In genomic region chr12:6016756-6017155, GRCh38 we compare ENCODE assay signal across 30 cellular contexts.
"Had no signal": no experiment of that assay in that cellular context is flagged by ENCODE, and none has a peak within 500 bp of the region (broad histone marks: within the 10 kb centered on the region; RNA-seq: fewer than 3 reads in every experiment).

No MANE protein-coding gene starts in this region.

- H3K27me3 ChIP-seq: ovary, right lobe of liver, sigmoid colon, stomach, thyroid gland, tibial nerve, upper lobe of left lung, uterus had no signal

- H3K4me1 ChIP-seq: parathyroid adenoma, psoas muscle, right lobe of liver, sigmoid colon, stomach, thyroid gland, tibial nerve, upper lobe of left lung, uterus had no signal

- H3K79me2 ChIP-seq: parathyroid adenoma had no signal

- H3K4me3 Mint-ChIP-seq: naive B cell; naive thymus-derived CD8-positive, alpha-beta T cell; natural killer cell treated with Interleukin-12 subunit alpha and Interleukin-12 subunit beta and Interleukin-15 and Interleukin-18, amount 100 ng/mL, for 72 hours; nephron progenitor cell; neural crest cell; stimulated activated memory B cell treated with anti-CD40 and anti-IgM and Interleukin-4, amounts not matched to agents 10 μg/mL and 1 μg/mL and 100 μg/mL, for 72 hours; stimulated activated naive CD8-positive, alpha-beta T cell treated with anti-CD3 and anti-CD28 coated beads, Interleukin-15, Interleukin-2, amounts not matched to agents 100 ng/mL and 50 ng/mL, for 24 hours had no signal

- H3K9me3 Mint-ChIP-seq: naive B cell; naive thymus-derived CD8-positive, alpha-beta T cell; natural killer cell treated with Interleukin-12 subunit alpha and Interleukin-12 subunit beta and Interleukin-15 and Interleukin-18, amount 100 ng/mL, for 72 hours; nephron progenitor cell; neural crest cell; stimulated activated memory B cell treated with anti-CD40 and anti-IgM and Interleukin-4, amounts not matched to agents 10 μg/mL and 1 μg/mL and 100 μg/mL, for 72 hours; stimulated activated naive CD8-positive, alpha-beta T cell treated with anti-CD3 and anti-CD28 coated beads, Interleukin-15, Interleukin-2, amounts not matched to agents 100 ng/mL and 50 ng/mL, for 24 hours had no signal

- DNase-seq: naive B cell; naive thymus-derived CD8-positive, alpha-beta T cell; nephron progenitor cell; nucleus accumbens; ovary; posterior cingulate gyrus; psoas muscle; right cardiac atrium; right lobe of liver; sigmoid colon; small intestine; stimulated activated CD4-positive, alpha-beta T cell treated with anti-CD3 and anti-CD28 coated beads, Interleukin-15, amount 100 ng/mL, for 24 hours; stimulated activated CD4-positive, alpha-beta T cell treated with anti-CD3 and anti-CD28 coated beads, Interleukin-2, amount 100 ng/mL, for 24 hours; stimulated activated CD4-positive, alpha-beta T cell treated with anti-CD3 and anti-CD28 coated beads, Interleukin-2, amount 100 ng/mL, for 48 hours; stimulated activated CD4-positive, alpha-beta T cell treated with anti-CD3 and anti-CD28 coated beads, Interleukin-4, amount 100 ng/mL, for 24 hours; stimulated activated naive CD4-positive, alpha-beta T cell; stomach; thyroid gland; trophoblast cell; upper lobe of left lung; uterus had no signal

- H3K9ac ChIP-seq: parathyroid adenoma had no signal

- H3K36me3 Mint-ChIP-seq: naive B cell; naive thymus-derived CD8-positive, alpha-beta T cell; natural killer cell treated with Interleukin-12 subunit alpha and Interleukin-12 subunit beta and Interleukin-15 and Interleukin-18, amount 100 ng/mL, for 72 hours; stimulated activated memory B cell treated with anti-CD40 and anti-IgM and Interleukin-4, amounts not matched to agents 10 μg/mL and 1 μg/mL and 100 μg/mL, for 72 hours had no signal

- H3K4me3 ChIP-seq: ovary, psoas muscle, right lobe of liver, sigmoid colon, stomach, thoracic aorta, thyroid gland, tibial nerve, upper lobe of left lung, uterus had no signal

- H2AFZ ChIP-seq: parathyroid adenoma had no signal

- H3K27ac Mint-ChIP-seq: naive thymus-derived CD8-positive, alpha-beta T cell; natural killer cell treated with Interleukin-12 subunit alpha and Interleukin-12 subunit beta and Interleukin-15 and Interleukin-18, amount 100 ng/mL, for 72 hours; nephron progenitor cell; progenitor cell of endocrine pancreas; stimulated activated memory B cell treated with anti-CD40 and anti-IgM and Interleukin-4, amounts not matched to agents 10 μg/mL and 1 μg/mL and 100 μg/mL, for 72 hours; stimulated activated naive CD8-positive, alpha-beta T cell treated with anti-CD3 and anti-CD28 coated beads, Interleukin-15, Interleukin-2, amounts not matched to agents 100 ng/mL and 50 ng/mL, for 24 hours had no signal

- ATAC-seq: naive thymus-derived CD8-positive, alpha-beta T cell; natural killer cell treated with Interleukin-12 subunit alpha and Interleukin-12 subunit beta and Interleukin-15 and Interleukin-18, amount 100 ng/mL, for 72 hours; psoas muscle; right cardiac atrium; right lobe of liver; stimulated activated memory B cell treated with anti-CD40 and anti-IgM and Interleukin-4, amounts not matched to agents 10 μg/mL and 1 μg/mL and 100 μg/mL, for 72 hours had no signal

- FAIRE-seq: small intestine had no signal

- H3K4me1 Mint-ChIP-seq: naive B cell; stimulated activated memory B cell treated with anti-CD40 and anti-IgM and Interleukin-4, amounts not matched to agents 10 μg/mL and 1 μg/mL and 100 μg/mL, for 72 hours had no signal

- H3K27ac ChIP-seq: neutrophil, ovary, parathyroid adenoma, psoas muscle, right lobe of liver, sigmoid colon, stomach, thoracic aorta, thyroid gland, tibial nerve, upper lobe of left lung, uterus had no signal

- H3K36me3 ChIP-seq: neutrophil, ovary, right lobe of liver, sigmoid colon, stomach, thoracic aorta, thyroid gland, uterus had no signal

- H3K9me3 ChIP-seq: neutrophil, ovary, psoas muscle, right lobe of liver, sigmoid colon, stomach, thoracic aorta, thyroid gland, tibial nerve, upper lobe of left lung, uterus had no signal
